Comparison of ENCODE assay signal across 11 cellular contexts in genomic region chr16:75267631-75268264, GRCh38. TPM values are rescaled to one million over a fixed set of nuclear protein-coding genes. Genes with fewer than 3 reads are reported as not detected.
A peak's percentile ranks its signal among the peaks of the same experiment; 100 is the strongest.
DNase-seq lines count a peak whose midpoint lies in the region; ATAC-seq and TF ChIP-seq lines count a peak whose summit lies in the region.
"Had no signal": no experiment of that assay in that cellular context is flagged by ENCODE, and none has a peak within 500 bp of the region (broad histone marks: within the 10 kb centered on the region; RNA-seq: fewer than 3 reads in every experiment).

No MANE protein-coding gene starts in this region.

- DNase-seq in LoVo (ENCODE audit: low spot score), result peak; percentile 79
- DNase-seq in SW 1271 (lab: John Stamatoyannopoulos, UW), result peak; percentile 62 to 82
- peak; percentile 42 for DNase-seq in iris pigment epithelial cell (ENCODE audit: low read depth)
- DNase-seq in mesenteric fat pad (ENCODE audit: low spot score), result no peak
- DNase-seq in sciatic nerve (ENCODE audit: low spot score), result no peak
- no peak for DNase-seq in activated naive CD4-positive, alpha-beta T cell treated with anti-CD3 and anti-CD28 coated beads, Interleukin-2, amount 10 ng/mL, durations not matched to agents 7 days and 5 days
- DNase-seq: activated CD8-positive, alpha-beta memory T cell treated with anti-CD3 and anti-CD28 coated beads, Interleukin-2, amount 50 U/mL, for 48 hours had no signal

- H3K36me3 Mint-ChIP-seq in activated naive CD4-positive, alpha-beta T cell treated with anti-CD3 and anti-CD28 coated beads, Interleukin-2, amount 10 ng/mL, durations not matched to agents 7 days and 5 days, result no peaks in the 10 kb centered on the region

- H3K9me3 Mint-ChIP-seq in activated naive CD4-positive, alpha-beta T cell treated with anti-CD3 and anti-CD28 coated beads, Interleukin-2, amount 10 ng/mL, durations not matched to agents 7 days and 5 days, result no peaks in the 10 kb centered on the region

- H3K4me3 Mint-ChIP-seq in activated naive CD4-positive, alpha-beta T cell treated with anti-CD3 and anti-CD28 coated beads, Interleukin-2, amount 10 ng/mL, durations not matched to agents 7 days and 5 days, result no peak overlapping the region

- intact Hi-C loops in sciatic nerve (cut with DNase I), result no loop called here

- TF ChIP-seq CTCF in 22Rv1 (IDR thresholded peaks at IDR 0.05), result no peak

- H3K27ac Mint-ChIP-seq in activated naive CD4-positive, alpha-beta T cell treated with anti-CD3 and anti-CD28 coated beads, Interleukin-2, amount 10 ng/mL, durations not matched to agents 7 days and 5 days, result no peak overlapping the region

- H3K27me3 Mint-ChIP-seq in activated naive CD4-positive, alpha-beta T cell treated with anti-CD3 and anti-CD28 coated beads, Interleukin-2, amount 10 ng/mL, durations not matched to agents 7 days and 5 days, result peaks cover 85% of the 10 kb centered on the region

- CTCF ChIA-PET in activated naive CD4-positive, alpha-beta T cell treated with anti-CD3 and anti-CD28 coated beads, Interleukin-2, amount 10 ng/mL, durations not matched to agents 7 days and 5 days (lab: Charles Lee), result interaction anchor here (0.5 to 0.9 kb wide), 2 partner anchors 12 to 329 kb away, joined by 3 to 4 read pairs; no protein-coding TSS in a partner anchor

- peaks cover 2% of the 10 kb centered on the region for H3K4me1 Mint-ChIP-seq in activated naive CD4-positive, alpha-beta T cell treated with anti-CD3 and anti-CD28 coated beads, Interleukin-2, amount 10 ng/mL, durations not matched to agents 7 days and 5 days

- ATAC-seq in sciatic nerve, result no peak
- ATAC-seq in HG03159 (IDR thresholded peaks at IDR 0.05; ENCODE audit: unreplicated experiment), result no peak

- peak overlapping the region; percentile 54 for H3K27ac ChIP-seq in 22Rv1
- H3K27ac ChIP-seq: BLaER1 had no signal

RNA-seq across cellular contexts. Expression of gene BCAR1, which starts 16.3 kb away (rescaled TPM):
- total RNA-seq in mesenteric fat pad, result 86.5 TPM
- 71.7 TPM for total RNA-seq in sciatic nerve

RNA-seq across cellular contexts. Expression of gene CTRB1, which starts 49.0 kb away (rescaled TPM):
- 4.8 TPM for total RNA-seq in mesenteric fat pad
- total RNA-seq in sciatic nerve, result 2.7 TPM
- total RNA-seq: kidney epithelial cell had no signal

Comparison
In these comparisons a context has a peak if more than half of its experiments do, and no peak if none do; other contexts are left out.
1. DNase-seq: peak in LoVo (single experiment), SW 1271 (2 of 2) and iris pigment epithelial cell (single experiment); none in mesenteric fat pad (single experiment), sciatic nerve (single experiment) and activated naive CD4-positive, alpha-beta T cell treated with anti-CD3 and anti-CD28 coated beads, Interleukin-2, amount 10 ng/mL, durations not matched to agents 7 days and 5 days (single experiment).